8 cellular contexts compared by ENCODE assay signal in genomic region chr4:53196872-53197759, GRCh38.
DNase-seq lines count a peak whose midpoint lies in the region; ATAC-seq and TF ChIP-seq lines count a peak whose summit lies in the region.

No MANE protein-coding gene starts in this region.

- H3K36me3 ChIP-seq in breast epithelium (no peaks in the 10 kb centered on the region), kidney epithelial cell (ENCODE audit: control insufficient read depth, insufficient read depth, low read length) (no peaks in the 10 kb centered on the region), transverse colon (no peaks in the 10 kb centered on the region)

- no peak for TF ChIP-seq EP300 in transverse colon (IDR thresholded peaks at IDR 0.05; ENCODE audit: low read depth)

- POLR2A ChIA-PET in activated CD8-positive, alpha-beta T cell treated with anti-CD3 and anti-CD28 coated beads for 36 hours (lab: Charles Lee): no interaction called here
- POLR2A ChIA-PET in activated CD8-positive, alpha-beta T cell treated with anti-CD3 and anti-CD28 coated beads, Interleukin-2, amount 10 ng/mL, durations not matched to agents 7 days and 5 days (lab: Charles Lee): no interaction called here

- TF ChIP-seq CTCF in activated CD8-positive, alpha-beta T cell treated with anti-CD3 and anti-CD28 coated beads for 36 hours (IDR thresholded peaks at IDR 0.05): peak; percentile 83
- peak; percentile 23 for TF ChIP-seq CTCF in HL-60 (IDR thresholded peaks at IDR 0.05; ENCODE audit: insufficient read depth, low read length)
- peak; percentile 70 to 83 (median 79) for TF ChIP-seq CTCF in breast epithelium (IDR thresholded peaks at IDR 0.05)
- peak; percentile 62 for TF ChIP-seq CTCF in kidney epithelial cell (IDR thresholded peaks at IDR 0.05; ENCODE audit: insufficient read depth, low read length, poor library complexity, severe bottlenecking)
- peak; percentile 67 to 78 (median 74) for TF ChIP-seq CTCF in transverse colon (IDR thresholded peaks at IDR 0.05)

- intact Hi-C loops in activated CD8-positive, alpha-beta T cell treated with anti-CD3 and anti-CD28 coated beads for 36 hours (cut with micrococcal nuclease): loop anchor here (10.0 kb wide), 2 partner anchors 182 to 1038 kb away; no protein-coding TSS in a partner anchor
- intact Hi-C loops in breast epithelium (cut with DNase I; ENCODE audit: low total_unique reads): no loop called here
- intact Hi-C loops in transverse colon (cut with DNase I; ENCODE audit: low total_unique reads): loop anchor here (5.0 kb wide), 1 partner anchor 1035 kb away; no protein-coding TSS in a partner anchor

- H3K9me3 Mint-ChIP-seq in activated CD8-positive, alpha-beta T cell treated with anti-CD3 and anti-CD28 coated beads for 36 hours: no peaks in the 10 kb centered on the region
- H3K9me3 Mint-ChIP-seq in activated CD8-positive, alpha-beta T cell treated with anti-CD3 and anti-CD28 coated beads, Interleukin-2, amount 10 ng/mL, durations not matched to agents 7 days and 5 days (ENCODE audit: insufficient read depth): no peaks in the 10 kb centered on the region
- no peaks in the 10 kb centered on the region for H3K9me3 Mint-ChIP-seq in stimulated activated effector memory CD8-positive, alpha-beta T cell treated with anti-CD3 and anti-CD28 coated beads, Interleukin-12 subunit alpha, Interleukin-12 subunit beta, amount 100 ng/mL, for 72 hours

- no peak overlapping the region for H3K4me3 Mint-ChIP-seq in activated CD8-positive, alpha-beta T cell treated with anti-CD3 and anti-CD28 coated beads for 36 hours
- no peak overlapping the region for H3K4me3 Mint-ChIP-seq in activated CD8-positive, alpha-beta T cell treated with anti-CD3 and anti-CD28 coated beads, Interleukin-2, amount 10 ng/mL, durations not matched to agents 7 days and 5 days
- H3K4me3 Mint-ChIP-seq in stimulated activated effector memory CD8-positive, alpha-beta T cell treated with anti-CD3 and anti-CD28 coated beads, Interleukin-12 subunit alpha, Interleukin-12 subunit beta, amount 100 ng/mL, for 72 hours: no peak overlapping the region

- WGBS in transverse colon (ENCODE audit: low coverage in 1 of 2), 2 donors: 63 to 71% methylated on average over 4 of the region's 4 CpGs

- in situ Hi-C loops in transverse colon (cut with MboI; ENCODE audit: low pct_ligation_motif_present in 1 of 4, low pct_unique_long_range_greater_than_20kb in 1 of 4, low sequenced_read_pairs in 3 of 4): loop anchor here (10.0 to 25.0 kb wide), 5 partner anchors 715 to 1040 kb away; partner anchors contain the start of gene PDGFRA (in 2 of the 4)

- ATAC-seq in activated CD8-positive, alpha-beta T cell treated with anti-CD3 and anti-CD28 coated beads for 36 hours: no peak
- no peak for ATAC-seq in activated CD8-positive, alpha-beta T cell treated with anti-CD3 and anti-CD28 coated beads, Interleukin-2, amount 10 ng/mL, durations not matched to agents 7 days and 5 days
- no peak for ATAC-seq in stimulated activated effector memory CD8-positive, alpha-beta T cell treated with anti-CD3 and anti-CD28 coated beads, Interleukin-12 subunit alpha, Interleukin-12 subunit beta, amount 100 ng/mL, for 72 hours

- H3K27ac ChIP-seq in HL-60 (replicated peaks) (no peak overlapping the region), breast epithelium (no peak overlapping the region), transverse colon (no peak overlapping the region)

- no peaks in the 10 kb centered on the region for H3K4me1 Mint-ChIP-seq in activated CD8-positive, alpha-beta T cell treated with anti-CD3 and anti-CD28 coated beads for 36 hours (ENCODE audit: low read depth)
- H3K4me1 Mint-ChIP-seq in activated CD8-positive, alpha-beta T cell treated with anti-CD3 and anti-CD28 coated beads, Interleukin-2, amount 10 ng/mL, durations not matched to agents 7 days and 5 days (ENCODE audit: low read depth): peaks cover 2% of the 10 kb centered on the region
- H3K4me1 Mint-ChIP-seq in stimulated activated effector memory CD8-positive, alpha-beta T cell treated with anti-CD3 and anti-CD28 coated beads, Interleukin-12 subunit alpha, Interleukin-12 subunit beta, amount 100 ng/mL, for 72 hours: no peaks in the 10 kb centered on the region

- TF ChIP-seq POLR2A in breast epithelium (IDR thresholded peaks at IDR 0.05): no peak
- TF ChIP-seq POLR2A in transverse colon (IDR thresholded peaks at IDR 0.05): no peak

- H3K9me3 ChIP-seq in breast epithelium: no peaks in the 10 kb centered on the region
- no peaks in the 10 kb centered on the region for H3K9me3 ChIP-seq in transverse colon

- CTCF ChIA-PET in activated CD8-positive, alpha-beta T cell treated with anti-CD3 and anti-CD28 coated beads for 36 hours (lab: Charles Lee): interaction anchor here (1.3 kb wide), 2 partner anchors 10 to 608 kb away, joined by 3 to 5 read pairs; no protein-coding TSS in a partner anchor
- CTCF ChIA-PET in activated CD8-positive, alpha-beta T cell treated with anti-CD3 and anti-CD28 coated beads, Interleukin-2, amount 10 ng/mL, durations not matched to agents 7 days and 5 days (lab: Charles Lee): interaction anchor here (1.9 to 2.1 kb wide), 2 partner anchors 733 to 1036 kb away, joined by 5 to 8 read pairs; no protein-coding TSS in a partner anchor

- H3K27ac Mint-ChIP-seq in activated CD8-positive, alpha-beta T cell treated with anti-CD3 and anti-CD28 coated beads for 36 hours: no peak overlapping the region
- H3K27ac Mint-ChIP-seq in activated CD8-positive, alpha-beta T cell treated with anti-CD3 and anti-CD28 coated beads, Interleukin-2, amount 10 ng/mL, durations not matched to agents 7 days and 5 days: no peak overlapping the region
- H3K27ac Mint-ChIP-seq in stimulated activated effector memory CD8-positive, alpha-beta T cell treated with anti-CD3 and anti-CD28 coated beads, Interleukin-12 subunit alpha, Interleukin-12 subunit beta, amount 100 ng/mL, for 72 hours: no peak overlapping the region

- no peaks in the 10 kb centered on the region for H3K27me3 Mint-ChIP-seq in activated CD8-positive, alpha-beta T cell treated with anti-CD3 and anti-CD28 coated beads for 36 hours
- no peaks in the 10 kb centered on the region for H3K27me3 Mint-ChIP-seq in activated CD8-positive, alpha-beta T cell treated with anti-CD3 and anti-CD28 coated beads, Interleukin-2, amount 10 ng/mL, durations not matched to agents 7 days and 5 days (ENCODE audit: low read depth)

- H3K4me3 ChIP-seq in HL-60 (replicated peaks; ENCODE audit: insufficient read depth, low read length) (no peak overlapping the region), breast epithelium (no peak overlapping the region), kidney epithelial cell (ENCODE audit: low read depth, low read length) (no peak overlapping the region), transverse colon (no peak overlapping the region)

- DNase-seq in activated CD8-positive, alpha-beta T cell treated with anti-CD3 and anti-CD28 coated beads for 36 hours: no peak
- no peak for DNase-seq in activated CD8-positive, alpha-beta T cell treated with anti-CD3 and anti-CD28 coated beads, Interleukin-2, amount 10 ng/mL, durations not matched to agents 7 days and 5 days
- DNase-seq in HL-60 (ENCODE audit: low read depth in 1 of 2, low spot score in 1 of 2) (peak; percentile 27 to 56), NCI-H69 (lab: John Stamatoyannopoulos, UW) (peak; percentile 80), breast epithelium (ENCODE audit: low spot score in 2 of 2) (no peak), kidney epithelial cell (ENCODE audit: low read depth) (peak; percentile 10), transverse colon (no peak)
- no peak for DNase-seq in stimulated activated effector memory CD8-positive, alpha-beta T cell treated with anti-CD3 and anti-CD28 coated beads, Interleukin-12 subunit alpha, Interleukin-12 subunit beta, amount 100 ng/mL, for 72 hours (ENCODE audit: low spot score in 2 of 2)

- H3K36me3 Mint-ChIP-seq in activated CD8-positive, alpha-beta T cell treated with anti-CD3 and anti-CD28 coated beads for 36 hours (ENCODE audit: low read depth): no peaks in the 10 kb centered on the region
- H3K36me3 Mint-ChIP-seq in activated CD8-positive, alpha-beta T cell treated with anti-CD3 and anti-CD28 coated beads, Interleukin-2, amount 10 ng/mL, durations not matched to agents 7 days and 5 days (ENCODE audit: low read depth): no peaks in the 10 kb centered on the region
- H3K36me3 Mint-ChIP-seq in stimulated activated effector memory CD8-positive, alpha-beta T cell treated with anti-CD3 and anti-CD28 coated beads, Interleukin-12 subunit alpha, Interleukin-12 subunit beta, amount 100 ng/mL, for 72 hours: no peaks in the 10 kb centered on the region

- no peaks in the 10 kb centered on the region for H3K4me1 ChIP-seq in breast epithelium
- H3K4me1 ChIP-seq in transverse colon: no peaks in the 10 kb centered on the region

- H3K27me3 ChIP-seq in HL-60 (ENCODE audit: insufficient read depth, poor library complexity, severe bottlenecking) (no peaks in the 10 kb centered on the region), breast epithelium (no peaks in the 10 kb centered on the region), kidney epithelial cell (ENCODE audit: control insufficient read depth, insufficient read depth, low read length) (no peaks in the 10 kb centered on the region), transverse colon (no peaks in the 10 kb centered on the region)

Comparison
In these comparisons a context has a peak if more than half of its experiments do, and no peak if none do; other contexts are left out.
1. DNase-seq: peak in HL-60 (2 of 2), NCI-H69 (single experiment) and kidney epithelial cell (single experiment); none in activated CD8-positive, alpha-beta T cell treated with anti-CD3 and anti-CD28 coated beads for 36 hours (single experiment), activated CD8-positive, alpha-beta T cell treated with anti-CD3 and anti-CD28 coated beads, Interleukin-2, amount 10 ng/mL, durations not matched to agents 7 days and 5 days (single experiment), breast epithelium (0 of 2), transverse colon (single experiment) and stimulated activated effector memory CD8-positive, alpha-beta T cell treated with anti-CD3 and anti-CD28 coated beads, Interleukin-12 subunit alpha, Interleukin-12 subunit beta, amount 100 ng/mL, for 72 hours (0 of 2).
2. CTCF ChIP-seq: peak in every context shown above with its lines; median percentile 83 in activated CD8-positive, alpha-beta T cell treated with anti-CD3 and anti-CD28 coated beads for 36 hours; 79 in breast epithelium; 74 in transverse colon; 62 in kidney epithelial cell; 23 in HL-60.